Comparison of ENCODE assay signal across 1 cellular context in the genomic region with DNA sequence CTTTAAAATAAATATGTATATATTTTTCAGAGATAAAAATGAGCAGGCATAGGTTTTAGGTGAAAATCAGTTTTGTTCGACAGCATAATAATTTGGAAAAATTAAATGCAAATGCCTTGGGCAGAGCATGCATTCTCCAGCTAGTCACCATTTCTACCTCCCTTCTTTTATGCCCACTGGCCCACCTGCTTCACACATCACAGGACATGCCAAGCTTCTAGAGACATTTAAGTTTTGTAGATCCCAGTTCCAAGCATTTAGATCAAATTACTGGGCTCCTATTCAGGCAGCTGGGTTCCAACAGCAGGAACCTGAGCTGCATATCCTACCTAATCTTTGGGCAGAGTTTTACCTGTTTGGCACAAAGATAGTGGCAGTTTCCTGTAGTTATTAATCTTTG.
TF ChIP-seq lines count a peak whose summit lies in the region.

No MANE protein-coding gene starts in this region.

TF ChIP-seq in SK-N-SH treated with all-trans-retinoic acid at 6 μM for 48 hours, 23 proteins besides CTCF, POLR2A, EP300 and RAD21 (continued from another document):
- TF ChIP-seq, protein P1, sequence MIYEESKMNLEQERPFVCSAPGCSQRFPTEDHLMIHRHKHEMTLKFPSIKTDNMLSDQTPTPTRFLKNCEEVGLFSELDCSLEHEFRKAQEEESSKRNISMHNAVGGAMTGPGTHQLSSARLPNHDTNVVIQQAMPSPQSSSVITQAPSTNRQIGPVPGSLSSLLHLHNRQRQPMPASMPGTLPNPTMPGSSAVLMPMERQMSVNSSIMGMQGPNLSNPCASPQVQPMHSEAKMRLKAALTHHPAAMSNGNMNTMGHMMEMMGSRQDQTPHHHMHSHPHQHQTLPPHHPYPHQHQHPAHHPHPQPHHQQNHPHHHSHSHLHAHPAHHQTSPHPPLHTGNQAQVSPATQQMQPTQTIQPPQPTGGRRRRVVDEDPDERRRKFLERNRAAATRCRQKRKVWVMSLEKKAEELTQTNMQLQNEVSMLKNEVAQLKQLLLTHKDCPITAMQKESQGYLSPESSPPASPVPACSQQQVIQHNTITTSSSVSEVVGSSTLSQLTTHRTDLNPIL (CRISPR knock-in tag; IDR thresholded peaks at IDR 0.05; ENCODE audit: low read depth) = no peak
- TF ChIP-seq ARNTL (CRISPR knock-in tag; IDR thresholded peaks at IDR 0.05; ENCODE audit: borderline replicate concordance, low read depth) (no peak), ZNF8 (CRISPR knock-in tag; IDR thresholded peaks at IDR 0.05) (no peak), ZC3H10 (CRISPR knock-in tag; IDR thresholded peaks at IDR 0.05) (no peak), SNAI2 (CRISPR knock-in tag; IDR thresholded peaks at IDR 0.05) (no peak), PPARA (CRISPR knock-in tag; IDR thresholded peaks at IDR 0.05; ENCODE audit: borderline replicate concordance) (no peak)
